8 cellular contexts compared by ENCODE assay signal in the genomic region with DNA sequence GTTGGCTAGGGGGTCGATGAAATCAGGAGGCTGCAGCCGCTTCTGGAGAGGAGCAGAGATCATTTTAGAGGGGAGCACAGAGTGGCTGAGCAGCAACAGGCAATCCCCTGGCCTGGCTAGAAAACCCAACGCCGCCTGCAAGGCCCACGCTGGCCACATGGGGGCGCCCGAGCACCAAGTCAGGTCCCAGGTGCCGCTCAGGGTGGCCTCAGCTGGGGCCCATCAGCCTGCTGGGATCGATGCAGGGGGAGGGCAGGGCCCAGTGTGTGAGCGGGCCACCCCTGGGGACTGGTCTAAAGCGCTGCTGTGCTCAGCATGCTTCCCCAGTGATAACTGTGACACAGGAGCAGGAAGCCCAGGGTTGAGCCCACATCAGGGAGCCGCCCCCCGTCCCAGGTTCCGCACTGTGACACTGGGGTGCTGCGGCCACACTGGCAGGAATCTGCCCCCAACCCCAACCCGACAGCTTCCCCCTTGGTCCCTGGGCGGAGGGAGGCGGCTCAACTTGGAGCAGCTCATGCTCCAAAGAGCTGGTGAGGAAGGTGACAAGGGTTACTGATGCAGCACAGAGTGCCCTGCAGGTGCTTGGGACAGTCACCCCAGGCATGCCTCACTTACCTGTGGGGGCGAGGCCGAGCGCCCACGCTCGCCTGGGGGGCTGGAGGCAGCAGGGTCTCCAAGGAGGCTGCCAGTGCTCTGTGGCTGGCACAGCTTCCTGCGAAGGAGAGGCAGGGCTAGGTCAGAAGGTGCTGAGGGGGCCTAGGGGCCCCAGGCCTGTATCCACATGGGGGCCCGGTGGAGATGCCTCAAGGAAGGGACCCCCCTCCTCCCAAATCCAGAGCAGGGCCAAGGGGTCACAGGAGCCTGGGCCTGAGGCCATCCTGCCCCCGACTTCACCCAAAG. TPM values are rescaled to one million over a fixed set of nuclear protein-coding genes. Genes with fewer than 3 reads are reported as not detected.
A peak's percentile ranks its signal among the peaks of the same experiment; 100 is the strongest.
DNase-seq lines count a peak whose midpoint lies in the region; ATAC-seq and TF ChIP-seq lines count a peak whose summit lies in the region.

No MANE protein-coding gene starts in this region.

- H3K36me3 Mint-ChIP-seq in CD8-positive, alpha-beta T cell = peaks cover 63% of the 10 kb centered on the region
- peaks cover 17% of the 10 kb centered on the region for H3K36me3 Mint-ChIP-seq in HFFc6 (ENCODE audit: low read depth)
- H3K36me3 Mint-ChIP-seq in activated CD4-positive, alpha-beta memory T cell treated with anti-CD3 and anti-CD28 coated beads, Interleukin-2, amount 10 ng/mL, durations not matched to agents 7 days and 5 days (ENCODE audit: low read depth) = peaks cover 28% of the 10 kb centered on the region
- H3K36me3 Mint-ChIP-seq in mesothelial cell of epicardium = peaks cover 18% of the 10 kb centered on the region

- TF ChIP-seq CTCF in CD8-positive, alpha-beta T cell (IDR thresholded peaks at IDR 0.05) = peak; percentile 92
- TF ChIP-seq CTCF in HFFc6 (IDR thresholded peaks at IDR 0.05) = peak; percentile 100
- TF ChIP-seq CTCF in mesothelial cell of epicardium (IDR thresholded peaks at IDR 0.05; ENCODE audit: unreplicated experiment) = peak; percentile 99

- no peaks in the 10 kb centered on the region for H3K27me3 Mint-ChIP-seq in CD8-positive, alpha-beta T cell (ENCODE audit: low read depth)
- peaks cover 1% of the 10 kb centered on the region for H3K27me3 Mint-ChIP-seq in HFFc6 (ENCODE audit: insufficient read depth)
- H3K27me3 Mint-ChIP-seq in activated CD4-positive, alpha-beta memory T cell treated with anti-CD3 and anti-CD28 coated beads, Interleukin-2, amount 10 ng/mL, durations not matched to agents 7 days and 5 days = no peaks in the 10 kb centered on the region
- no peaks in the 10 kb centered on the region for H3K27me3 Mint-ChIP-seq in mesothelial cell of epicardium (ENCODE audit: low read depth)

- peaks cover 38% of the 10 kb centered on the region for H3K36me3 ChIP-seq in CD8-positive, alpha-beta T cell (ENCODE audit: insufficient read depth, low read length)

- intact Hi-C loops in CD8-positive, alpha-beta T cell (cut with DNase I, micrococcal nuclease) = loop anchor here (1.0 to 10.0 kb wide), 5 partner anchors 224 to 464 kb away; a partner anchor contains a TSS

- ATAC-seq in CD8-positive, alpha-beta T cell = peak; percentile 97
- no peak for ATAC-seq in GM18519 (IDR thresholded peaks at IDR 0.05; ENCODE audit: low FRiP score, unreplicated experiment)

- H3K4me3 Mint-ChIP-seq in CD8-positive, alpha-beta T cell = no peak overlapping the region
- H3K4me3 Mint-ChIP-seq in HFFc6 (no peak overlapping the region), mesothelial cell of epicardium (no peak overlapping the region)
- H3K4me3 Mint-ChIP-seq in activated CD4-positive, alpha-beta memory T cell treated with anti-CD3 and anti-CD28 coated beads, Interleukin-2, amount 10 ng/mL, durations not matched to agents 7 days and 5 days = no peak overlapping the region

- POLR2A ChIA-PET in CD8-positive, alpha-beta T cell (lab: Charles Lee) = interaction anchor here (0.9 to 1.0 kb wide), 2 partner anchors 112 to 120 kb away, joined by 3 to 4 read pairs; a partner anchor contains a TSS
- POLR2A ChIA-PET in activated CD4-positive, alpha-beta memory T cell treated with anti-CD3 and anti-CD28 coated beads, Interleukin-2, amount 10 ng/mL, durations not matched to agents 7 days and 5 days (lab: Charles Lee) = interaction anchor here (0.9 to 1.0 kb wide), 2 partner anchors 11 to 69 kb away, joined by 3 read pairs; no protein-coding TSS in a partner anchor

- no peaks in the 10 kb centered on the region for H3K9me3 Mint-ChIP-seq in CD8-positive, alpha-beta T cell
- H3K9me3 Mint-ChIP-seq in HFFc6 (no peaks in the 10 kb centered on the region), mesothelial cell of epicardium (no peaks in the 10 kb centered on the region)
- no peaks in the 10 kb centered on the region for H3K9me3 Mint-ChIP-seq in activated CD4-positive, alpha-beta memory T cell treated with anti-CD3 and anti-CD28 coated beads, Interleukin-2, amount 10 ng/mL, durations not matched to agents 7 days and 5 days

- H3K4me1 ChIP-seq in CD8-positive, alpha-beta T cell (ENCODE audit: insufficient read depth, low read length) = peaks cover 2% of the 10 kb centered on the region

- H3K27ac ChIP-seq in CD8-positive, alpha-beta T cell (ENCODE audit: low read depth, low read length) = no peak overlapping the region

- no peaks in the 10 kb centered on the region for H3K27me3 ChIP-seq in CD8-positive, alpha-beta T cell (ENCODE audit: insufficient read depth, low read length)

- H3K4me1 Mint-ChIP-seq in CD8-positive, alpha-beta T cell (ENCODE audit: low read depth) = peaks cover 2% of the 10 kb centered on the region
- peaks cover 29% of the 10 kb centered on the region for H3K4me1 Mint-ChIP-seq in HFFc6 (ENCODE audit: low read depth)
- H3K4me1 Mint-ChIP-seq in activated CD4-positive, alpha-beta memory T cell treated with anti-CD3 and anti-CD28 coated beads, Interleukin-2, amount 10 ng/mL, durations not matched to agents 7 days and 5 days = peaks cover 3% of the 10 kb centered on the region
- peaks cover 8% of the 10 kb centered on the region for H3K4me1 Mint-ChIP-seq in mesothelial cell of epicardium

- no peaks in the 10 kb centered on the region for H3K9me3 ChIP-seq in CD8-positive, alpha-beta T cell (ENCODE audit: low read length)

- peak; percentile 79 to 94 (median 85) for DNase-seq in CD8-positive, alpha-beta T cell
- DNase-seq in HFFc6 = peak; percentile 49
- peak; percentile 51 to 84 for DNase-seq in NCI-H446 (lab: John Stamatoyannopoulos, UW)
- DNase-seq in activated CD4-positive, alpha-beta memory T cell treated with anti-CD3 and anti-CD28 coated beads, Interleukin-2, amount 10 ng/mL, durations not matched to agents 7 days and 5 days = peak; percentile 88
- peak; percentile 93 for DNase-seq in ecto neural progenitor cell (ENCODE audit: low spot score)
- DNase-seq in mesothelial cell of epicardium (ENCODE audit: low spot score in 2 of 2, unreplicated experiment in 2 of 2) = peak; percentile 79 to 97
- DNase-seq in stimulated activated CD8-positive, alpha-beta memory T cell treated with anti-CD3 and anti-CD28 coated beads, Interleukin-2, amount 100 ng/mL, for 48 hours (ENCODE audit: low read depth in 2 of 2) = peak; percentile 81 to 82

- CTCF ChIA-PET in CD8-positive, alpha-beta T cell (lab: Charles Lee) = interaction anchor here (0.6 to 9.5 kb wide), 30 partner anchors 8 to 466 kb away, joined by 3 to 96 read pairs (median 4); a partner anchor contains a TSS
- CTCF ChIA-PET in activated CD4-positive, alpha-beta memory T cell treated with anti-CD3 and anti-CD28 coated beads, Interleukin-2, amount 10 ng/mL, durations not matched to agents 7 days and 5 days (lab: Charles Lee) = interaction anchor here (0.6 to 1.7 kb wide), 20 partner anchors 9 to 464 kb away, joined by 3 to 12 read pairs (median 4); a partner anchor contains a TSS

- H3K27ac Mint-ChIP-seq in CD8-positive, alpha-beta T cell = no peak overlapping the region
- H3K27ac Mint-ChIP-seq in HFFc6 = peak overlapping the region; percentile 48; the same call in 1 of the 2 replicates
- H3K27ac Mint-ChIP-seq in activated CD4-positive, alpha-beta memory T cell treated with anti-CD3 and anti-CD28 coated beads, Interleukin-2, amount 10 ng/mL, durations not matched to agents 7 days and 5 days = no peak overlapping the region
- H3K27ac Mint-ChIP-seq in mesothelial cell of epicardium = peak overlapping the region; percentile 61

- H3K4me3 ChIP-seq in CD8-positive, alpha-beta T cell (ENCODE audit: low read depth, low read length) = no peak overlapping the region

RNA-seq across cellular contexts. Expression of a gene that starts 13.3 kb away (rescaled TPM):
- total RNA-seq in CD8-positive, alpha-beta T cell = 10 to 100 TPM; 54.5 to 54.7 TPM
- 1 to 10 TPM; 2.3 to 3.7 (median 3.2) TPM for total RNA-seq in HFFc6 (2021; fragmentation: NEBNext Ultra II Directional; extraction: Animal tissue kit (Norgen Biotek cat#: 25700))
- 10 to 100 TPM; 16.7 to 18.0 TPM for total RNA-seq in activated CD4-positive, alpha-beta memory T cell treated with anti-CD3 and anti-CD28 coated beads, Interleukin-2, amount 10 ng/mL, durations not matched to agents 7 days and 5 days
- 795 to 833 TPM (median 826 TPM) in 3 replicates for total RNA-seq in mesothelial cell of epicardium

RNA-seq across cellular contexts. Expression of a gene that starts 32.0 kb away (rescaled TPM):
- total RNA-seq in CD8-positive, alpha-beta T cell = 10 to 100 TPM; 49.9 to 58.2 TPM
- total RNA-seq in HFFc6 (2021; fragmentation: NEBNext Ultra II Directional; extraction: Animal tissue kit (Norgen Biotek cat#: 25700)) = 10 to 100 TPM; 76.4 to 84.3 (median 80.4) TPM
- 100 to 1,000 TPM; 140 to 153 TPM for total RNA-seq in activated CD4-positive, alpha-beta memory T cell treated with anti-CD3 and anti-CD28 coated beads, Interleukin-2, amount 10 ng/mL, durations not matched to agents 7 days and 5 days
- total RNA-seq in mesothelial cell of epicardium = 120 to 123 TPM (median 121 TPM) in 3 replicates

RNA-seq across cellular contexts. Expression of a gene that starts 53.8 kb away (rescaled TPM):
- total RNA-seq in CD8-positive, alpha-beta T cell = under 1 TPM in 1 of 2 experiments, not detected in 1; 0.22 TPM
- total RNA-seq in HFFc6 (2021; fragmentation: NEBNext Ultra II Directional; extraction: Animal tissue kit (Norgen Biotek cat#: 25700)) = not detected
- total RNA-seq in activated CD4-positive, alpha-beta memory T cell treated with anti-CD3 and anti-CD28 coated beads, Interleukin-2, amount 10 ng/mL, durations not matched to agents 7 days and 5 days = not detected
- 0.18 to 0.29 TPM in 2 of 3 replicates, not detected in the other for total RNA-seq in mesothelial cell of epicardium

Comparison
In these comparisons a context has a peak if more than half of its experiments do, and no peak if none do; other contexts are left out.
1. H3K27ac Mint-ChIP-seq: peak in HFFc6 (single experiment) and mesothelial cell of epicardium (single experiment); none in CD8-positive, alpha-beta T cell (single experiment) and activated CD4-positive, alpha-beta memory T cell treated with anti-CD3 and anti-CD28 coated beads, Interleukin-2, amount 10 ng/mL, durations not matched to agents 7 days and 5 days (single experiment).
2. RNA of a gene that starts 13.3 kb away (total RNA-seq): 795 to 833 TPM in mesothelial cell of epicardium; 54.5 to 54.7 TPM in CD8-positive, alpha-beta T cell, 16.7 to 18.0 TPM in activated CD4-positive, alpha-beta memory T cell treated with anti-CD3 and anti-CD28 coated beads, Interleukin-2, amount 10 ng/mL, durations not matched to agents 7 days and 5 days and 2.3 to 3.7 TPM in HFFc6; every median in the first group is over 10 times any median in the second.
3. Peak in every context shown above with its lines, with median percentiles within 50 percentile points of each other: DNase-seq and CTCF ChIP-seq.